ENCODE assay signal across 16 cellular contexts in genomic region chr10:121157998-121158397, GRCh38.
DNase-seq lines count a peak whose midpoint lies in the region; ATAC-seq, FAIRE-seq and TF ChIP-seq lines count a peak whose summit lies in the region.
"Had no signal": no experiment of that assay in that cellular context is flagged by ENCODE, and none has a peak within 500 bp of the region (broad histone marks: within the 10 kb centered on the region; RNA-seq: fewer than 3 reads in every experiment).

No MANE protein-coding gene starts in this region.

- H3K4me1 ChIP-seq in KMS-11 (ENCODE audit: low read depth, poor library complexity, severe bottlenecking) (peaks cover 30% of the 10 kb centered on the region), right cardiac atrium (ENCODE audit: control insufficient read depth, insufficient read depth, low read length) (no peaks in the 10 kb centered on the region), small intestine (ENCODE audit: control insufficient read depth in 2 of 2, insufficient read depth in 1 of 2, low read depth in 1 of 2, low read length in 1 of 2) (peaks cover 0 to 3% of the 10 kb centered on the region in 2 donors)

- H3K36me3 ChIP-seq in KMS-11 (ENCODE audit: insufficient read depth) (no peaks in the 10 kb centered on the region), small intestine (ENCODE audit: control insufficient read depth in 2 of 2, insufficient read depth in 2 of 2, low read length in 2 of 2) (no peaks in the 10 kb centered on the region), brain microvascular endothelial cell (replicated peaks) (no peaks in the 10 kb centered on the region)
- H3K36me3 ChIP-seq: pancreas had no signal

- H4K20me1 ChIP-seq in KMS-11 (ENCODE audit: insufficient read depth), result no peaks in the 10 kb centered on the region

- peak overlapping the region; percentile 51; the same call in 1 of the 2 replicates for H3K4me2 ChIP-seq in KMS-11

- 36% methylated on average over 5 of the region's 6 CpGs for WGBS in right cardiac atrium
- WGBS in small intestine, 3 donors, result 13 to 25% (median 18%) methylated on average over 4 to 5 of the region's 6 CpGs

- DNase-seq in RPMI8226, result peak; percentile 46
- DNase-seq in right cardiac atrium, result peak; percentile 28 to 56 (median 49)
- peak; percentile 86 for DNase-seq in small intestine
- DNase-seq in brain microvascular endothelial cell, result no peak
- no peak for DNase-seq in DMS79 (lab: John Stamatoyannopoulos, UW)
- DNase-seq: activated naive CD4-positive, alpha-beta T cell treated with anti-CD3 and anti-CD28 coated beads, Interleukin-2, amount 10 ng/mL, durations not matched to agents 7 days and 5 days; CD4-positive, alpha-beta T cell; IMR-90; kidney glomerular epithelial cell; stimulated activated CD4-positive, alpha-beta T cell treated with anti-CD3 and anti-CD28 coated beads, Interleukin-4, amount 100 ng/mL, for 4 hours; T1000 had no signal

- peak; percentile 47 to 64 for ATAC-seq in right cardiac atrium
- no peak for ATAC-seq in HG03442 (IDR thresholded peaks at IDR 0.05; ENCODE audit: unreplicated experiment)
- ATAC-seq in HG03571 (IDR thresholded peaks at IDR 0.05; ENCODE audit: unreplicated experiment), result no peak
- ATAC-seq: Panc1 had no signal

- FAIRE-seq in small intestine (lab: Jason Lieb, UNC), result no peak
- FAIRE-seq: pancreas had no signal

- no peak overlapping the region for H2AFZ ChIP-seq in KMS-11 (ENCODE audit: low read depth)

- in situ Hi-C loops in brain microvascular endothelial cell (cut with HindIII; ENCODE audit: low pct_ligation_motif_present, low sequenced_read_pairs), result no loop called here

- H3K27me3 ChIP-seq in KMS-11 (ENCODE audit: insufficient read depth, low read depth) (no peaks in the 10 kb centered on the region), right cardiac atrium (ENCODE audit: control insufficient read depth, insufficient read depth) (no peaks in the 10 kb centered on the region), small intestine (ENCODE audit: control insufficient read depth in 2 of 2, insufficient read depth in 2 of 2, low read length in 2 of 2) (no peaks in the 10 kb centered on the region), brain microvascular endothelial cell (replicated peaks) (no peaks in the 10 kb centered on the region)
- H3K27me3 ChIP-seq: pancreas had no signal

- TF ChIP-seq CTCF in KMS-11 (conservative IDR thresholded peaks at IDR 0.05; ENCODE audit: low read depth, low read length) (no peak), brain microvascular endothelial cell (IDR thresholded peaks at IDR 0.05; ENCODE audit: low read depth, low read length, missing control alignments) (no peak)

- no peak overlapping the region for H3K9ac ChIP-seq in KMS-11

- H3K4me3 ChIP-seq in KMS-11 (IDR thresholded peaks at IDR 0.05; ENCODE audit: insufficient read depth, low read depth, low read length) (no peak overlapping the region), right cardiac atrium (ENCODE audit: low read length) (no peak overlapping the region), small intestine (ENCODE audit: low read depth in 1 of 2, low read length in 2 of 2) (no peak overlapping the region), brain microvascular endothelial cell (ENCODE audit: low read depth, low read length) (no peak overlapping the region)
- H3K4me3 ChIP-seq: pancreas had no signal

- H3K9me3 ChIP-seq in right cardiac atrium (ENCODE audit: control insufficient read depth, low read length), result no peaks in the 10 kb centered on the region
- no peaks in the 10 kb centered on the region for H3K9me3 ChIP-seq in small intestine (ENCODE audit: control insufficient read depth, low read depth)
- H3K9me3 ChIP-seq: pancreas had no signal

- H3K27ac ChIP-seq in KMS-11, result no peak overlapping the region
- H3K27ac ChIP-seq in right cardiac atrium (ENCODE audit: low read length), result no peak overlapping the region
- peak overlapping the region in 1 of 2 donors; percentile 14 for H3K27ac ChIP-seq in small intestine (ENCODE audit: low read depth in 1 of 2, low read length in 1 of 2)
- H3K27ac ChIP-seq in brain microvascular endothelial cell, result no peak overlapping the region

- no peaks in the 10 kb centered on the region for H3K79me2 ChIP-seq in KMS-11 (ENCODE audit: insufficient read depth, low read depth)

- intact Hi-C loops in right cardiac atrium (cut with DNase I), result no loop called here

Comparison
In these comparisons a context has a peak if more than half of its experiments do, and no peak if none do; other contexts are left out.
1. DNase-seq: peak in RPMI8226 (single experiment), right cardiac atrium (3 of 3) and small intestine (single experiment); none in brain microvascular endothelial cell (single experiment) and DMS79 (single experiment).
2. ATAC-seq: peak in right cardiac atrium (2 of 2); none in HG03442 (single experiment) and HG03571 (single experiment).